19 cellular contexts compared by ENCODE assay signal in genomic region chr17:81664051-81664470, GRCh38. TPM values are rescaled to one million over a fixed set of nuclear protein-coding genes. Genes with fewer than 3 reads are reported as not detected.
DNase-seq lines count a peak whose midpoint lies in the region; ATAC-seq, FAIRE-seq and TF ChIP-seq lines count a peak whose summit lies in the region.
"Had no signal": no experiment of that assay in that cellular context is flagged by ENCODE, and none has a peak within 500 bp of the region (broad histone marks: within the 10 kb centered on the region; RNA-seq: fewer than 3 reads in every experiment).

No MANE protein-coding gene starts in this region.

- H3K27ac ChIP-seq in H1 (ENCODE audit: low read depth, low read length), result no peak overlapping the region; the same call in 1 of the 2 replicates
- H3K27ac ChIP-seq: HL-60, SJCRH30, thoracic aorta had no signal

- no peak for DNase-seq in activated T-cell treated with anti-CD3 and anti-CD28 coated beads, Interleukin-2, amount 50 U/mL, for 4 hours
- DNase-seq in activated T-cell treated with anti-CD3 and anti-CD28 coated beads for 4 hours (no peak), WTC11 (ENCODE audit: low spot score) (no peak), H1 (ENCODE audit: low read depth in 1 of 2, low spot score in 2 of 2) (no peak), T-cell (no peak), NCI-H2107 (lab: John Stamatoyannopoulos, UW) (no peak), NCI-H2029 treated with DMSO at 0.1 percent for 48 hours (lab: John Stamatoyannopoulos, UW) (no peak)
- peak; percentile 26 for DNase-seq in stimulated activated naive CD8-positive, alpha-beta T cell treated with anti-CD3 and anti-CD28 coated beads, Interleukin-15, Interleukin-2, amounts not matched to agents 100 U/mL and 50 U/mL, for 24 hours
- DNase-seq: Calu3, hippocampal formation, Karpas-422, left colon, NCI-H1436 treated with DMSO at 0.1 percent for 48 hours, NCI-H446 treated with DMSO at 0.1 percent for 48 hours, SJCRH30 had no signal

- peak overlapping the region; percentile 85 for H3K4ac ChIP-seq in H1 (replicated peaks; ENCODE audit: insufficient read length, low read depth, low read length)

- peaks cover 4% of the 10 kb centered on the region; the same call in 1 of the 2 replicates for H3K23me2 ChIP-seq in H1 (ENCODE audit: low read depth, low read length)

- peaks cover 15% of the 10 kb centered on the region for H3K36me3 Mint-ChIP-seq in activated T-cell treated with anti-CD3 and anti-CD28 coated beads, Interleukin-2, amount 50 U/mL, for 4 hours (ENCODE audit: insufficient read depth)
- H3K36me3 Mint-ChIP-seq in WTC11 (peaks cover 19% of the 10 kb centered on the region), T-cell (peaks cover 5% of the 10 kb centered on the region)

- no peak overlapping the region for H3K27ac Mint-ChIP-seq in WTC11
- H3K27ac Mint-ChIP-seq in T-cell, result peak overlapping the region in 1 of 2 donors; percentile 97
- H3K27ac Mint-ChIP-seq: dendritic cell treated with granulocyte-macrophage colony-stimulating factor and Interleukin-4, amounts not matched to agents 40 ng/mL and 50 ng/mL, for 4 days had no signal

- CTCF ChIA-PET in WTC11 (lab: Charles Lee) (interaction anchor here (1.0 kb wide), 2 partner anchors 19 to 30 kb away, joined by 3 to 7 read pairs; partner anchors contain the start of gene ARL16), H1 (lab: Charles Lee; ENCODE audit: partially characterized antibody) (interaction anchor here (1.4 to 2.0 kb wide), 2 partner anchors 17 to 49 kb away, joined by 3 to 9 read pairs; no protein-coding TSS in a partner anchor), T-cell (lab: Charles Lee) (no interaction called here)

- no peak overlapping the region for H3K14ac ChIP-seq in H1 (ENCODE audit: insufficient read length)

- H3K79me2 ChIP-seq in H1 (ENCODE audit: control insufficient read depth in 1 of 2, insufficient read depth in 2 of 2, low read length in 2 of 2), result peaks cover 0 to 18% of the 10 kb centered on the region in 2 experiments; a peak in 2 of 4 replicates

- no peaks in the 10 kb centered on the region for H3K9me3 ChIP-seq in H1 (ENCODE audit: insufficient read depth in 2 of 2, low read depth in 1 of 2, low read length in 1 of 2)
- H3K9me3 ChIP-seq: SJCRH30, thoracic aorta had no signal

- H3K4me2 ChIP-seq in H1 (ENCODE audit: insufficient read depth in 1 of 2, low read depth in 2 of 2, low read length in 2 of 2), result no peak overlapping the region

- 92% methylated on average over 7 of the region's 7 CpGs; no CpG with 5 or more reads in 1 of the 2 experiments for WGBS in H1 (ENCODE audit: extremely low coverage in 1 of 2, insufficient coverage in 1 of 2, insufficient read length in 1 of 2, insufficient replicate concordance in 2 of 2, low coverage in 1 of 2, low lambda C conversion rate in 2 of 2, missing lambda C conversion rate in 1 of 2), 2 experiments

- no peak overlapping the region for H3K4me3 ChIP-seq in H1 (ENCODE audit: extremely low read depth in 1 of 4, insufficient read depth in 2 of 4, low read depth in 3 of 4, low read length in 4 of 4)
- H3K4me3 ChIP-seq: SJCRH30, thoracic aorta had no signal

- H4K8ac ChIP-seq in H1 (ENCODE audit: extremely low read depth, insufficient read depth, low read length), result no peak overlapping the region

- H3K4me1 ChIP-seq in H1 (replicated peaks in 1 of 4; ENCODE audit: control insufficient read depth in 3 of 4, insufficient read depth in 4 of 4, low read length in 3 of 4), result peaks cover 3 to 11% (median 8%) of the 10 kb centered on the region in 4 experiments

- H4K91ac ChIP-seq in H1 (replicated peaks; ENCODE audit: insufficient read length, low read length), result no peak overlapping the region

- POLR2A ChIA-PET in WTC11 (lab: Charles Lee) (no interaction called here), H1 (lab: Charles Lee; ENCODE audit: partially characterized antibody) (interaction anchor here (1.0 to 4.4 kb wide), 5 partner anchors 11 to 39 kb away, joined by 3 to 23 read pairs (median 9); partner anchors contain the start of genes ARL16, HGS and MRPL12), T-cell (lab: Charles Lee) (no interaction called here)

- no peak overlapping the region for H2BK120ac ChIP-seq in H1 (replicated peaks; ENCODE audit: low read depth, low read length)

- H3K18ac ChIP-seq in H1 (ENCODE audit: extremely low read depth, low read length), result no peak overlapping the region

- H3K9ac ChIP-seq in H1 (replicated peaks in 1 of 4; ENCODE audit: extremely low read depth in 1 of 4, low read depth in 3 of 4, low read length in 3 of 4), result no peak overlapping the region; a peak in 1 of 7 replicates

- no peak for TF ChIP-seq EP300 in H1 (IDR thresholded peaks at IDR 0.05; ENCODE audit: borderline replicate concordance in 1 of 2, low read depth in 2 of 2, low read length in 2 of 2)

- H3K27me3 Mint-ChIP-seq in activated T-cell treated with anti-CD3 and anti-CD28 coated beads, Interleukin-2, amount 50 U/mL, for 4 hours (ENCODE audit: low read depth), result no peaks in the 10 kb centered on the region
- H3K27me3 Mint-ChIP-seq in WTC11 (ENCODE audit: low read depth), result no peaks in the 10 kb centered on the region
- H3K27me3 Mint-ChIP-seq in T-cell, result no peaks in the 10 kb centered on the region
- H3K27me3 Mint-ChIP-seq: dendritic cell treated with granulocyte-macrophage colony-stimulating factor and Interleukin-4, amounts not matched to agents 40 ng/mL and 50 ng/mL, for 4 days had no signal

- no peak overlapping the region for H4K5ac ChIP-seq in H1 (ENCODE audit: insufficient read length, low read depth, low read length)

- no peak for TF ChIP-seq POLR2A in H1 (IDR thresholded peaks at IDR 0.05; ENCODE audit: control extremely low read depth in 1 of 2, low read depth in 2 of 2, low read length in 2 of 2)

- peaks cover 3 to 5% of the 10 kb centered on the region in 2 experiments for H4K20me1 ChIP-seq in H1 (replicated peaks in 1 of 2; ENCODE audit: control insufficient read depth in 1 of 2, insufficient read depth in 2 of 2, low read length in 2 of 2)

- H3K36me3 ChIP-seq in H1 (ENCODE audit: control insufficient read depth in 2 of 4, insufficient read depth in 4 of 4, low read length in 3 of 4), result peaks cover 0 to 13% (median 5%) of the 10 kb centered on the region in 4 experiments; a peak in 3 of 8 replicates
- H3K36me3 ChIP-seq: thoracic aorta had no signal

- ATAC-seq in activated T-cell treated with anti-CD3 and anti-CD28 coated beads, Interleukin-2, amount 50 U/mL, for 4 hours, result no peak
- ATAC-seq in WTC11, result no peak
- ATAC-seq in stimulated activated naive CD8-positive, alpha-beta T cell treated with anti-CD3 and anti-CD28 coated beads, Interleukin-15, Interleukin-2, amounts not matched to agents 100 U/mL and 50 U/mL, for 24 hours, result no peak
- no peak for ATAC-seq in T-cell (replicated peaks in 1 of 4)
- ATAC-seq: left colon had no signal

- no peak overlapping the region for H2BK12ac ChIP-seq in H1 (ENCODE audit: low read depth, low read length)

- no peak overlapping the region for H2BK5ac ChIP-seq in H1 (ENCODE audit: low read depth, low read length)

- H3K27me3 ChIP-seq in H1 (replicated peaks in 1 of 4; ENCODE audit: control insufficient read depth in 3 of 4, extremely low read depth in 1 of 4, insufficient read depth in 3 of 4, low read length in 3 of 4), result no peaks in the 10 kb centered on the region
- H3K27me3 ChIP-seq: SJCRH30 had no signal

- H2BK15ac ChIP-seq in H1 (ENCODE audit: low read length), result no peak overlapping the region; the same call in 1 of the 2 replicates

- no peak overlapping the region for H3K56ac ChIP-seq in H1 (replicated peaks; ENCODE audit: insufficient read length, low read depth, low read length)

- no peak overlapping the region for H2BK20ac ChIP-seq in H1 (ENCODE audit: low read length)

- H3K4me3 Mint-ChIP-seq in activated T-cell treated with anti-CD3 and anti-CD28 coated beads, Interleukin-2, amount 50 U/mL, for 4 hours, result peak overlapping the region; percentile 25
- H3K4me3 Mint-ChIP-seq in WTC11 (peak overlapping the region; percentile 8; the same call in 1 of the 2 replicates), T-cell (peak overlapping the region in 1 of 3 donors; percentile 20)
- H3K4me3 Mint-ChIP-seq: dendritic cell treated with granulocyte-macrophage colony-stimulating factor and Interleukin-4, amounts not matched to agents 40 ng/mL and 50 ng/mL, for 4 days had no signal

- no peak for FAIRE-seq in H1 (lab: Jason Lieb, UNC)

- H3K23ac ChIP-seq in H1 (ENCODE audit: insufficient read length), result no peak overlapping the region

- TF ChIP-seq CTCF in WTC11 (IDR thresholded peaks at IDR 0.05) (no peak), H1 (IDR thresholded peaks at IDR 0.05; ENCODE audit: control extremely low read depth in 1 of 3, insufficient read depth in 1 of 3, low read depth in 1 of 3, low read length in 3 of 3) (no peak)

- H3K9me3 Mint-ChIP-seq in activated T-cell treated with anti-CD3 and anti-CD28 coated beads, Interleukin-2, amount 50 U/mL, for 4 hours, result no peaks in the 10 kb centered on the region
- H3K9me3 Mint-ChIP-seq in WTC11 (no peaks in the 10 kb centered on the region), T-cell (no peaks in the 10 kb centered on the region)
- H3K9me3 Mint-ChIP-seq: dendritic cell treated with granulocyte-macrophage colony-stimulating factor and Interleukin-4, amounts not matched to agents 40 ng/mL and 50 ng/mL, for 4 days had no signal

- H3K4me1 Mint-ChIP-seq in activated T-cell treated with anti-CD3 and anti-CD28 coated beads, Interleukin-2, amount 50 U/mL, for 4 hours (ENCODE audit: low read depth), result peaks cover 35% of the 10 kb centered on the region
- H3K4me1 Mint-ChIP-seq in WTC11 (peaks cover 21% of the 10 kb centered on the region), T-cell (peaks cover 38 to 52% (median 41%) of the 10 kb centered on the region in 3 donors)

- no peak overlapping the region for H2AK5ac ChIP-seq in H1 (ENCODE audit: low read depth, low read length)

- peaks cover 8% of the 10 kb centered on the region for H3K79me1 ChIP-seq in H1 (ENCODE audit: low read depth, low read length)

- H2AFZ ChIP-seq in H1 (ENCODE audit: low read length), result no peak overlapping the region

- TF ChIP-seq RAD21 in H1 (IDR thresholded peaks at IDR 0.05 in 1 of 2, conservative IDR thresholded peaks at IDR 0.05 in 1 of 2; ENCODE audit: low read depth in 2 of 2, low read length in 2 of 2), result no peak

RNA-seq across cellular contexts. Expression of gene OXLD1, which starts 2.3 kb away (rescaled TPM):
- total RNA-seq in activated T-cell treated with anti-CD3 and anti-CD28 coated beads, Interleukin-2, amount 50 U/mL, for 4 hours, result 10 to 100 TPM; 35.0 to 41.1 (median 35.3) TPM
- 47.0 to 49.6 TPM (median 48.1 TPM) in 3 replicates for total RNA-seq in WTC11 (2021)
- 35.9 and 41.5 TPM in 2 replicates for total RNA-seq in H1 (2021; fragmentation: NEBNext Ultra II Directional; extraction: Animal tissue kit (Norgen Biotek cat#: 25700))
- polyA plus RNA-seq in H1 (2011; rRNA removed), result 61.9 and 97.9 TPM in 2 replicates
- 87.0 TPM for polyA plus RNA-seq in H1 (2011; cell fraction: cytosol; rRNA removed)
- polyA plus RNA-seq in H1 (2011; cell fraction: nucleus; rRNA removed), result 64.0 TPM
- 31.4 to 46.5 TPM (median 41.9 TPM) in 4 replicates for polyA plus RNA-seq in H1 (2012, experiment 1 of 2)
- 43.9 TPM for polyA plus RNA-seq in H1 (2012, experiment 2 of 2)
- 37.3 TPM for polyA plus RNA-seq in H1 (2013, experiment 1 of 2)
- polyA plus RNA-seq in H1 (2013, experiment 2 of 2), result 38.6 TPM
- 7.8 and 9.4 TPM in 2 replicates for polyA minus RNA-seq in H1 (2011; rRNA and poly(A)+ RNA removed)
- polyA minus RNA-seq in H1 (2011; cell fraction: cytosol; rRNA and poly(A)+ RNA removed), result 12.5 TPM
- 23.0 TPM for polyA minus RNA-seq in H1 (2011; cell fraction: nucleus; rRNA and poly(A)+ RNA removed)
- 10 to 100 TPM; 34.1 to 93.3 (median 68.1) TPM for total RNA-seq in T-cell

RNA-seq across cellular contexts. Expression of gene CCDC137, which starts 2.5 kb away (rescaled TPM):
- total RNA-seq in activated T-cell treated with anti-CD3 and anti-CD28 coated beads, Interleukin-2, amount 50 U/mL, for 4 hours, result 10 to 100 TPM; 82.9 to 91.9 (median 84.9) TPM
- total RNA-seq in WTC11 (2021), result 34.3 to 36.8 TPM (median 35.2 TPM) in 3 replicates
- 38.6 and 39.8 TPM in 2 replicates for total RNA-seq in H1 (2021; fragmentation: NEBNext Ultra II Directional; extraction: Animal tissue kit (Norgen Biotek cat#: 25700))
- 17.6 and 23.3 TPM in 2 replicates for polyA plus RNA-seq in H1 (2011; rRNA removed)
- polyA plus RNA-seq in H1 (2011; cell fraction: cytosol; rRNA removed), result 28.0 TPM
- 24.2 TPM for polyA plus RNA-seq in H1 (2011; cell fraction: nucleus; rRNA removed)
- 38.1 to 44.2 TPM (median 40.1 TPM) in 4 replicates for polyA plus RNA-seq in H1 (2012, experiment 1 of 2)
- 19.9 TPM for polyA plus RNA-seq in H1 (2012, experiment 2 of 2)
- polyA plus RNA-seq in H1 (2013, experiment 1 of 2), result 40.4 TPM
- polyA plus RNA-seq in H1 (2013, experiment 2 of 2), result 44.2 TPM
- polyA minus RNA-seq in H1 (2011; rRNA and poly(A)+ RNA removed), result 3.2 and 4.4 TPM in 2 replicates
- 8.4 TPM for polyA minus RNA-seq in H1 (2011; cell fraction: cytosol; rRNA and poly(A)+ RNA removed)
- 9.5 TPM for polyA minus RNA-seq in H1 (2011; cell fraction: nucleus; rRNA and poly(A)+ RNA removed)
- total RNA-seq in T-cell, result 10 to 100 TPM; 15.9 to 33.9 (median 30.0) TPM

RNA-seq across cellular contexts. Expression of gene PDE6G, which starts 7.7 kb away (rescaled TPM):
- total RNA-seq in activated T-cell treated with anti-CD3 and anti-CD28 coated beads, Interleukin-2, amount 50 U/mL, for 4 hours, result under 1 TPM in 1 of 3 donors, not detected in 2; 0.35 TPM
- 4.4 to 6.9 TPM (median 6.3 TPM) in 3 replicates for total RNA-seq in WTC11 (2021)
- 5.8 and 6.4 TPM in 2 replicates for total RNA-seq in H1 (2021; fragmentation: NEBNext Ultra II Directional; extraction: Animal tissue kit (Norgen Biotek cat#: 25700))
- polyA plus RNA-seq in H1 (2011; rRNA removed), result 12.9 and 15.1 TPM in 2 replicates
- polyA plus RNA-seq in H1 (2011; cell fraction: cytosol; rRNA removed), result 7.8 TPM
- 8.5 TPM for polyA plus RNA-seq in H1 (2011; cell fraction: nucleus; rRNA removed)
- polyA plus RNA-seq in H1 (2012, experiment 1 of 2), result 7.9 to 8.8 TPM (median 8.4 TPM) in 4 replicates
- polyA plus RNA-seq in H1 (2012, experiment 2 of 2), result 11.4 TPM
- 6.9 TPM for polyA plus RNA-seq in H1 (2013, experiment 1 of 2)
- 5.8 TPM for polyA plus RNA-seq in H1 (2013, experiment 2 of 2)
- polyA minus RNA-seq in H1 (2011; rRNA and poly(A)+ RNA removed), result 1.6 and 5.0 TPM in 2 replicates
- polyA minus RNA-seq in H1 (2011; cell fraction: cytosol; rRNA and poly(A)+ RNA removed), result 3.7 TPM
- polyA minus RNA-seq in H1 (2011; cell fraction: nucleus; rRNA and poly(A)+ RNA removed), result 1.5 TPM
- 1 to 10 TPM in 4 of 5 donors, under 1 TPM in 1; 0.33 to 4.6 (median 1.8) TPM for total RNA-seq in T-cell
- total RNA-seq: Calu3, posterior vena cava, thoracic aorta had no signal

RNA-seq across cellular contexts. Expression of gene ARL16, which starts 19.5 kb away (rescaled TPM):
- total RNA-seq in activated T-cell treated with anti-CD3 and anti-CD28 coated beads, Interleukin-2, amount 50 U/mL, for 4 hours, result 10 to 100 TPM; 27.3 to 38.6 (median 27.9) TPM
- 44.7 to 46.7 TPM (median 45.4 TPM) in 3 replicates for total RNA-seq in WTC11 (2021)
- total RNA-seq in H1 (2021; fragmentation: NEBNext Ultra II Directional; extraction: Animal tissue kit (Norgen Biotek cat#: 25700)), result 37.0 and 41.8 TPM in 2 replicates
- polyA plus RNA-seq in H1 (2011; rRNA removed), result 60.8 and 64.2 TPM in 2 replicates
- polyA plus RNA-seq in H1 (2011; cell fraction: cytosol; rRNA removed), result 84.9 TPM
- 30.5 TPM for polyA plus RNA-seq in H1 (2011; cell fraction: nucleus; rRNA removed)
- polyA plus RNA-seq in H1 (2012, experiment 1 of 2), result 48.9 to 59.9 TPM (median 53.7 TPM) in 4 replicates
- polyA plus RNA-seq in H1 (2012, experiment 2 of 2), result 39.8 TPM
- 40.1 TPM for polyA plus RNA-seq in H1 (2013, experiment 1 of 2)
- polyA plus RNA-seq in H1 (2013, experiment 2 of 2), result 41.3 TPM
- 31.9 and 34.2 TPM in 2 replicates for polyA minus RNA-seq in H1 (2011; rRNA and poly(A)+ RNA removed)
- polyA minus RNA-seq in H1 (2011; cell fraction: cytosol; rRNA and poly(A)+ RNA removed), result 15.9 TPM
- polyA minus RNA-seq in H1 (2011; cell fraction: nucleus; rRNA and poly(A)+ RNA removed), result 18.6 TPM
- 10 to 100 TPM; 30.9 to 51.0 (median 39.3) TPM for total RNA-seq in T-cell

RNA-seq across cellular contexts. Expression of gene HGS, which starts 19.8 kb away (rescaled TPM):
- total RNA-seq in activated T-cell treated with anti-CD3 and anti-CD28 coated beads, Interleukin-2, amount 50 U/mL, for 4 hours, result 100 to 1,000 TPM; 146 to 162 (median 147) TPM
- total RNA-seq in WTC11 (2021) (83.7 to 113 TPM (median 90.8 TPM) in 3 replicates), T-cell (100 to 1,000 TPM; 114 to 205 (median 181) TPM)
- 78.8 and 80.8 TPM in 2 replicates for total RNA-seq in H1 (2021; fragmentation: NEBNext Ultra II Directional; extraction: Animal tissue kit (Norgen Biotek cat#: 25700))
- 99.7 and 144 TPM in 2 replicates for polyA plus RNA-seq in H1 (2011; rRNA removed)
- polyA plus RNA-seq in H1 (2011; cell fraction: cytosol; rRNA removed), result 68.0 TPM
- polyA plus RNA-seq in H1 (2011; cell fraction: nucleus; rRNA removed), result 334 TPM
- 65.1 to 84.3 TPM (median 78.3 TPM) in 4 replicates for polyA plus RNA-seq in H1 (2012, experiment 1 of 2)
- polyA plus RNA-seq in H1 (2012, experiment 2 of 2), result 54.5 TPM
- polyA plus RNA-seq in H1 (2013, experiment 1 of 2), result 39.6 TPM
- polyA plus RNA-seq in H1 (2013, experiment 2 of 2), result 35.7 TPM
- 71.4 and 95.1 TPM in 2 replicates for polyA minus RNA-seq in H1 (2011; rRNA and poly(A)+ RNA removed)
- 67.2 TPM for polyA minus RNA-seq in H1 (2011; cell fraction: cytosol; rRNA and poly(A)+ RNA removed)
- 69.8 TPM for polyA minus RNA-seq in H1 (2011; cell fraction: nucleus; rRNA and poly(A)+ RNA removed)

Comparison
In these comparisons a context has a peak if more than half of its experiments do, and no peak if none do; other contexts are left out.
1. CTCF ChIA-PET loops: an anchor here in WTC11 (1.0 kb wide) and H1 (1.4 to 2.0 kb wide); none called in T-cell.